In genomic region chr2:67515021-67515420, GRCh38 we compare ENCODE assay signal across 1 cellular context.
TF ChIP-seq lines count a peak whose summit lies in the region.

No MANE protein-coding gene starts in this region.

TF ChIP-seq in IMR-90, 13 proteins besides CTCF, POLR2A, EP300 and RAD21 (continued from another document):
- no peak for TF ChIP-seq ELK1 (IDR thresholded peaks at IDR 0.05; ENCODE audit: borderline replicate concordance, low read depth, low read length)
- no peak for TF ChIP-seq RCOR1 (IDR thresholded peaks at IDR 0.05; ENCODE audit: insufficient replicate concordance, low read length)
- TF ChIP-seq FOS (IDR thresholded peaks at IDR 0.05; ENCODE audit: low read depth, low read length): no peak
